13 cellular contexts compared by ENCODE assay signal in the genomic region with DNA sequence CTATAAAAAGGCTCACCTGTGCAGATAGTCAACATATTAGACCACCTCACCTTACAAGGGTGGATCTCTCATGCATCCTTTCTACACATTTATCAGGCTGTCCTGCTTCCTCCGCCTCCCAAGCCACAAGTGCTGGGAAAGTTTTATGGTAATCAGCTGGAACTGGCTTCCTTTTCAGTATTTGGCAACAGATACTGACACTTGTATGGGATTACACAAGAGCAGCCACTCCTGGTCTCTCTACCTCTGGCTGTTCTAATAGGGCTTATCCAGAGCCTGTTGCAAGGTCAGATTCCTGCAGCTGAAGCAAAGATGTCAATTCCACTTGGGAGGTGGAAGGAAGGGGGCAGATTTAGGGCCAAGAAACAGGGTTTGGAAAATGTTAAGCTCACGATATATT. TPM values are rescaled to one million over a fixed set of nuclear protein-coding genes. Genes with fewer than 3 reads are reported as not detected.
DNase-seq lines count a peak whose midpoint lies in the region; ATAC-seq, FAIRE-seq and TF ChIP-seq lines count a peak whose summit lies in the region.
"Had no signal": no experiment of that assay in that cellular context is flagged by ENCODE, and none has a peak within 500 bp of the region (broad histone marks: within the 10 kb centered on the region; RNA-seq: fewer than 3 reads in every experiment).

No MANE protein-coding gene starts in this region.

- FAIRE-seq in pancreas (lab: Jason Lieb, UNC): no peak

- H3K9me3 ChIP-seq in pancreas: no peaks in the 10 kb centered on the region

- TF ChIP-seq CTCF in pancreas (IDR thresholded peaks at IDR 0.05): no peak

- peak; percentile 25 for DNase-seq in GM03348 (ENCODE audit: low spot score)
- peak; percentile 42 for DNase-seq in NCI-H524 treated with DMSO at 0.1 percent for 48 hours (lab: John Stamatoyannopoulos, UW)
- peak; percentile 28 for DNase-seq in fibroblast of gingiva (ENCODE audit: low read depth)
- peak in 2 of 6 donors; percentile 22 to 45 for DNase-seq in pancreas
- no peak for DNase-seq in activated naive CD4-positive, alpha-beta T cell treated with anti-CD3 and anti-CD28 coated beads, Interleukin-2, amount 50 U/mL, for 16 hours
- no peak for DNase-seq in nucleus accumbens (lab: John Stamatoyannopoulos, UW)
- DNase-seq: activated naive CD4-positive, alpha-beta T cell treated with anti-CD3 and anti-CD28 coated beads for 36 hours; DMS79 treated with DMSO at 0.1 percent for 48 hours; NCI-H1105 treated with DMSO at 0.1 percent for 48 hours; NCI-H526; stimulated activated naive CD4-positive, alpha-beta T cell treated with Interleukin-2 at 50 U/mL for 16 hours had no signal

- H3K27ac ChIP-seq in pancreas: no peak overlapping the region

- H3K4me3 ChIP-seq in pancreas: no peak overlapping the region

- intact Hi-C loops in pancreas (cut with DNase I): no loop called here

- peaks cover 0 to 4% (median 0%) of the 10 kb centered on the region in 3 donors for H3K4me1 ChIP-seq in pancreas

- WGBS in pancreas, 2 donors: 24% methylated on average over 2 of the region's 2 CpGs

- no peaks in the 10 kb centered on the region for H3K27me3 ChIP-seq in pancreas

- ATAC-seq in pancreas (peak; percentile 59 to 71 (median 67)), HG02588 (IDR thresholded peaks at IDR 0.05; ENCODE audit: unreplicated experiment) (no peak), HG02840 (IDR thresholded peaks at IDR 0.05; ENCODE audit: low FRiP score, unreplicated experiment) (no peak)

- H3K36me3 ChIP-seq in pancreas: no peaks in the 10 kb centered on the region

RNA-seq across cellular contexts. Expression of gene GPLD1, which starts 0.5 kb away (rescaled TPM):
- total RNA-seq in pancreas: 1 to 10 TPM in 3 of 6 donors, under 1 TPM in 3; 0.37 to 1.2 (median 1.0) TPM
- polyA plus RNA-seq in pancreas: under 1 TPM; 0.27 to 0.73 TPM

RNA-seq across cellular contexts. Expression of gene ALDH5A1, which starts 4.9 kb away (rescaled TPM):
- 1 to 10 TPM; 3.8 to 9.2 (median 6.1) TPM for total RNA-seq in pancreas
- polyA plus RNA-seq in pancreas: 1 to 10 TPM; 2.1 to 5.9 TPM

Comparison
In these comparisons a context has a peak if more than half of its experiments do, and no peak if none do; other contexts are left out.
1. DNase-seq: peak in GM03348 (single experiment), NCI-H524 treated with DMSO at 0.1 percent for 48 hours (single experiment) and fibroblast of gingiva (single experiment); none in activated naive CD4-positive, alpha-beta T cell treated with anti-CD3 and anti-CD28 coated beads, Interleukin-2, amount 50 U/mL, for 16 hours (single experiment) and nucleus accumbens (0 of 56).
2. ATAC-seq: peak in pancreas (4 of 4); none in HG02588 (single experiment) and HG02840 (single experiment).